Comparison of ENCODE assay signal across 8 cellular contexts in the genomic region with DNA sequence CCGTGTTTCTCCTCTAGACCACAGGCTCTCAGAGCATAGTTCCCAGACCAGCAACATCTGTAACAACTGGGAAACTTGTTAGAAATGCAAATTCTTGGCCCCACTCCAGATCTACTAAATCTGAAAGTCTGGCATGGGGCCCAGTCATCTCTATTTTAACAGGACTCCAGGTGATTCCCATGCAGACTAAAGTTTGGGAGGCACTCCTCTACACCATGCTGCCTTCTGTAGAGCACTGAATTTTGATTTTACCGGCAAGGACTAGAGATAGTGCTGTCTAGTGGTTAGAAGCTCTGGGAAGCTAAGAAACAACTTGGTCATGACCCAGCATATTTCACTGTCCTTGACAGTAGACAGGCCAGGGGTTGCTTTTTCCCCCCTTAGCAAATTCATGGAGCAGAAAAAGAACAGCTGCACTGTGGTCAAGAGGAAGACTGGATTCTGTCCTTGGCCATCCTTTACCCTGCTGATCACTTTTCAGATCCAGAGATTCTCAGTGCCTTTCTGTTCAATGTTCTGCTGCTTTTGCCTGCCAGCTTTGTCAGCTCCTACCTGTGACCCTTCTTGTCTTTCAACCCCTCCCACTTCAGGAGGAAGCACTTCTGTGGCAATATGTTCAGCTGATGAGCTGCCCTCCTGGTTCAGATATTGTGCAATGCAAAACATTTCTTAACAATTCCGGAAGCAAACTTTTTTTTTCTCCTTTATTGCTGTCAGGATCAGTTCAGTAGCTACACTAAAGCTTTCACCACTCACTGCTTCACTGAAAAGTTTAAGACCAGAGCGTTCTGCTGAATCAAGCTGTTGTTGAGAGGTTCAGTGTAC.
DNase-seq lines count a peak whose midpoint lies in the region; ATAC-seq and TF ChIP-seq lines count a peak whose summit lies in the region.

No MANE protein-coding gene starts in this region.

- H3K9me3 Mint-ChIP-seq in T-cell: peaks cover 2 to 5% (median 3%) of the 10 kb centered on the region in 3 donors

- 10 to 22% methylated on average over 4 of the region's 4 CpGs for WGBS in thyroid gland, 2 donors

- CTCF ChIA-PET in T-cell (lab: Charles Lee): interaction anchor here in 1 of 2 donors (1.0 kb wide), 1 partner anchor 33 kb away, joined by 4 read pairs; no protein-coding TSS in a partner anchor

- no peak for TF ChIP-seq CTCF in right atrium auricular region (IDR thresholded peaks at IDR 0.05)
- no peak for TF ChIP-seq CTCF in thyroid gland (IDR thresholded peaks at IDR 0.05)

- DNase-seq in Right ventricle myocardium inferior (ENCODE audit: missing footprints) (no peak), right atrium auricular region (ENCODE audit: low spot score) (no peak), HT-29 (ENCODE audit: low spot score) (peak; percentile 79), T-cell (peak in 13 of 34 experiments; percentile 2 to 42 (median 10)), iris pigment epithelial cell (ENCODE audit: low read depth) (peak; percentile 93), thyroid gland (peak; percentile 76 to 79), NCI-H510A (lab: John Stamatoyannopoulos, UW) (no peak), NCI-H2081 treated with DMSO at 0.1 percent for 48 hours (lab: John Stamatoyannopoulos, UW) (no peak)

- intact Hi-C loops in Right ventricle myocardium inferior (cut with DNase I) (loop anchor here (5.0 kb wide), 1 partner anchor 67 kb away; no protein-coding TSS in a partner anchor), thyroid gland (cut with DNase I) (loop anchor here (5.0 kb wide), 1 partner anchor 143 kb away; no protein-coding TSS in a partner anchor)

- POLR2A ChIA-PET in T-cell (lab: Charles Lee): interaction anchor here in 1 of 2 donors (0.5 kb wide), 1 partner anchor 57 kb away, joined by 4 read pairs; no protein-coding TSS in a partner anchor

- peak overlapping the region; percentile 23 to 85 for H3K27ac Mint-ChIP-seq in T-cell

- H3K4me1 Mint-ChIP-seq in T-cell: peaks cover 24 to 42% (median 41%) of the 10 kb centered on the region in 3 donors

- H3K27ac ChIP-seq in right atrium auricular region: no peak overlapping the region
- H3K27ac ChIP-seq in thyroid gland: peak overlapping the region; percentile 76 to 91 (median 85)

- peak; percentile 65 for ATAC-seq in Right ventricle myocardium inferior
- peak; percentile 17 to 62 (median 54) for ATAC-seq in T-cell (replicated peaks in 1 of 4)

- no peaks in the 10 kb centered on the region for H3K27me3 Mint-ChIP-seq in T-cell

- H3K4me1 ChIP-seq in right atrium auricular region (peaks cover 0 to 20% of the 10 kb centered on the region in 2 donors), thyroid gland (peaks cover 27 to 44% of the 10 kb centered on the region in 2 donors)

- TF ChIP-seq POLR2A in thyroid gland (IDR thresholded peaks at IDR 0.05): peak in 1 of 2 donors; percentile 24

- H3K9me3 ChIP-seq in right atrium auricular region (no peaks in the 10 kb centered on the region), thyroid gland (no peaks in the 10 kb centered on the region)

- H3K36me3 Mint-ChIP-seq in T-cell: no peaks in the 10 kb centered on the region

- H3K36me3 ChIP-seq in right atrium auricular region (no peaks in the 10 kb centered on the region), thyroid gland (no peaks in the 10 kb centered on the region)

- H3K4me3 ChIP-seq in right atrium auricular region (no peak overlapping the region), thyroid gland (replicated peaks in 1 of 3) (no peak overlapping the region)

- H3K4me3 Mint-ChIP-seq in T-cell: peak overlapping the region in 1 of 3 donors; percentile 69

- no peaks in the 10 kb centered on the region for H3K27me3 ChIP-seq in right atrium auricular region
- H3K27me3 ChIP-seq in thyroid gland: no peaks in the 10 kb centered on the region

Comparison
In these comparisons a context has a peak if more than half of its experiments do, and no peak if none do; other contexts are left out.
1. DNase-seq: peak in HT-29 (single experiment), iris pigment epithelial cell (single experiment) and thyroid gland (2 of 2); none in Right ventricle myocardium inferior (single experiment), right atrium auricular region (single experiment), NCI-H510A (single experiment) and NCI-H2081 treated with DMSO at 0.1 percent for 48 hours (single experiment).
2. H3K27ac ChIP-seq: peak in thyroid gland (3 of 3); none in right atrium auricular region (0 of 2).